ENCODE assay signal across 1 cellular context in genomic region chr12:61018571-61018970, GRCh38.
TF ChIP-seq lines count a peak whose summit lies in the region.

No MANE protein-coding gene starts in this region.

TF ChIP-seq in GM12878, 131 proteins besides CTCF, POLR2A, EP300 and RAD21 (continued from another document):
- TF ChIP-seq REST (IDR thresholded peaks at IDR 0.05; ENCODE audit: low read depth, low read length) (no peak), RELA (IDR thresholded peaks at IDR 0.05; ENCODE audit: borderline replicate concordance, partially characterized antibody) (no peak), IKZF1 (conservative IDR thresholded peaks at IDR 0.05) (0 out of 2 replicates have a peak, but pooled peaks have one; percentile 17), NR2F1 (conservative IDR thresholded peaks at IDR 0.05) (peak; percentile 95), RUNX3 (IDR thresholded peaks at IDR 0.05; ENCODE audit: low read length) (peak; percentile 48; the same call in 1 of the 2 replicates), ZNF217 (IDR thresholded peaks at IDR 0.05) (no peak), ATF2 (IDR thresholded peaks at IDR 0.05; ENCODE audit: low read length) (peak; percentile 35; the same call in 1 of the 2 replicates), KDM1A (IDR thresholded peaks at IDR 0.05; ENCODE audit: borderline replicate concordance) (no peak), CREM (IDR thresholded peaks at IDR 0.05; ENCODE audit: low read depth) (0 out of 2 replicates have a peak, but pooled peaks have one; percentile 30), DPF2 (IDR thresholded peaks at IDR 0.05) (peak; percentile 71), ZNF384 (IDR thresholded peaks at IDR 0.05; ENCODE audit: borderline replicate concordance, low read depth, low read length) (peak; percentile 62; the same call in 1 of the 2 replicates), IRF4 (IDR thresholded peaks at IDR 0.05; ENCODE audit: low read depth, low read length) (peak; percentile 69; the same call in 1 of the 2 replicates), ZNF622 (IDR thresholded peaks at IDR 0.05) (no peak), ASH2L (IDR thresholded peaks at IDR 0.05; ENCODE audit: borderline replicate concordance, low read depth) (no peak), TCF12 (IDR thresholded peaks at IDR 0.05; ENCODE audit: low read depth, low read length) (no peak), TAF1 (IDR thresholded peaks at IDR 0.05; ENCODE audit: borderline replicate concordance, low read depth, low read length) (no peak), CBX5 (IDR thresholded peaks at IDR 0.05; ENCODE audit: low read depth) (no peak), RCOR1 (conservative IDR thresholded peaks at IDR 0.05; ENCODE audit: low read depth, low read length) (no peak), ATF7 (IDR thresholded peaks at IDR 0.05; ENCODE audit: low read depth) (peak; percentile 30; the same call in 1 of the 2 replicates), TBL1XR1 (IDR thresholded peaks at IDR 0.05; ENCODE audit: low read depth, low read length) (no peak), PBX3 (IDR thresholded peaks at IDR 0.05; ENCODE audit: insufficient replicate concordance, low read depth, low read length) (no peak), SMC3 (IDR thresholded peaks at IDR 0.05; ENCODE audit: borderline replicate concordance, low read length) (no peak), SPI1 (IDR thresholded peaks at IDR 0.05; ENCODE audit: borderline replicate concordance, insufficient read depth, low read depth, low read length) (peak; percentile 96), ZSCAN29 (IDR thresholded peaks at IDR 0.05) (no peak), IKZF2 (IDR thresholded peaks at IDR 0.05) (no peak; a peak in 1 of 4 replicates), NBN (IDR thresholded peaks at IDR 0.05) (no peak)
